In the genomic region with DNA sequence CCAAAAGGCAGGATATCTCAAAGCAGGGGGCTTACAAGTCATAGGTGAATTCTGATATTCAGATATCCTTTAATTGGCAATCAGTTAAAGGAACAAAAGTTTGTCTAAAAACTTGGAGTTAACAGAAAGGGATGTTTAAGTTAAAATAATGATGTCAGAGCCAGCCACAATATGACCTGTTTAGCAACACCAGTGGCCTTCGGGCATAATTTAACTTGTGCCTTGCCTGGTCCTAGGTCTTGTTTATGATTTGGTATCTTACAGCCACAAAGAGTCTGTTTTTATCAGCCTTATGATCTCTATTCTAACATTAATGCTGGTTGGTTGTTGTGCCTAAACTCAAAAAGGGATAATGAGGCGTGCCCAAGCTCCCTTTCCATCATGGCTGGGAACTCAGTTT, we compare ENCODE assay signal across 15 cellular contexts.
A peak's percentile ranks its signal among the peaks of the same experiment; 100 is the strongest.
DNase-seq lines count a peak whose midpoint lies in the region; ATAC-seq and FAIRE-seq lines count a peak whose summit lies in the region.
"Had no signal": no experiment of that assay in that cellular context is flagged by ENCODE, and none has a peak within 500 bp of the region (broad histone marks: within the 10 kb centered on the region; RNA-seq: fewer than 3 reads in every experiment).

No MANE protein-coding gene starts in this region.

- no peak overlapping the region for H3K4me3 ChIP-seq in adipocyte (ENCODE audit: low read length)
- H3K4me3 ChIP-seq: BLaER1 treated with 17β-estradiol and CSF1 and Interleukin-3, amounts not matched to agents 10 nM and 100 nM had no signal

- ATAC-seq in GM19395 (IDR thresholded peaks at IDR 0.05; ENCODE audit: unreplicated experiment), result no peak
- ATAC-seq: CD8-positive, alpha-beta T cell had no signal

- DNase-seq in H4 (ENCODE audit: low spot score), result peak; percentile 58
- peak; percentile 30 for DNase-seq in adipocyte (ENCODE audit: low read depth)
- peak; percentile 43 for DNase-seq in iris pigment epithelial cell (ENCODE audit: low read depth)
- no peak for DNase-seq in frontal cortex (ENCODE audit: low spot score in 2 of 2)
- no peak for DNase-seq in DMS53 (lab: John Stamatoyannopoulos, UW)
- DNase-seq: Calu3; CD8-positive, alpha-beta T cell; DMS 273 treated with DMSO at 0.1 percent for 48 hours; GDM1; GOT3; H9 had no signal

- no peak overlapping the region for H3K9ac ChIP-seq in adipocyte (ENCODE audit: low read length)
- H3K9ac ChIP-seq: BLaER1 treated with 17β-estradiol and CSF1 and Interleukin-3, amounts not matched to agents 10 nM and 100 nM had no signal

- H3K27me3 ChIP-seq in adipocyte (replicated peaks; ENCODE audit: control insufficient read depth, insufficient read depth, low read length), result no peaks in the 10 kb centered on the region

- no peaks in the 10 kb centered on the region for H3K9me3 ChIP-seq in adipocyte (ENCODE audit: control insufficient read depth, low read length)

- no peaks in the 10 kb centered on the region for H3K36me3 ChIP-seq in adipocyte (ENCODE audit: control insufficient read depth, insufficient read depth, low read length, severe bottlenecking)
- H3K36me3 ChIP-seq: BLaER1 treated with 17β-estradiol and CSF1 and Interleukin-3, amounts not matched to agents 10 nM and 100 nM had no signal

- no peaks in the 10 kb centered on the region for H3K4me1 ChIP-seq in adipocyte (ENCODE audit: control insufficient read depth, insufficient read depth, low read length)

- FAIRE-seq in frontal cortex (lab: Jason Lieb, UNC), result no peak
- FAIRE-seq: GM12892, GM18507 had no signal

Comparison
In these comparisons a context has a peak if more than half of its experiments do, and no peak if none do; other contexts are left out.
1. DNase-seq: peak in H4 (single experiment), adipocyte (single experiment) and iris pigment epithelial cell (single experiment); none in frontal cortex (0 of 2) and DMS53 (single experiment).